ENCODE assay signal across 17 cellular contexts in genomic region chr1:37495875-37496274, GRCh38.
"Had no signal": no experiment of that assay in that cellular context is flagged by ENCODE, and none has a peak within 500 bp of the region (broad histone marks: within the 10 kb centered on the region; RNA-seq: fewer than 3 reads in every experiment).

No MANE protein-coding gene starts in this region.

- H3K27me3 ChIP-seq: dorsolateral prefrontal cortex, thyroid gland had no signal

- H3K27ac ChIP-seq: dorsolateral prefrontal cortex, epithelial cell of prostate, thyroid gland had no signal

- H3K4me3 ChIP-seq: dorsolateral prefrontal cortex, lung, thyroid gland had no signal

- DNase-seq: activated CD8-positive, alpha-beta memory T cell treated with anti-CD3 and anti-CD28 coated beads for 24 hours; activated CD8-positive, alpha-beta memory T cell treated with anti-CD3 and anti-CD28 coated beads, Interleukin-2, amount 50 U/mL, for 48 hours; activated naive CD8-positive, alpha-beta T cell treated with anti-CD3 and anti-CD28 coated beads for 36 hours; amygdala; caudate nucleus; dorsolateral prefrontal cortex; endodermal cell; hypothalamus; posterior cingulate gyrus; stimulated activated naive CD4-positive, alpha-beta T cell; T1000; thyroid gland had no signal

- H3K9me3 ChIP-seq: thyroid gland had no signal

- FAIRE-seq: frontal cortex, keratinocyte had no signal

- ATAC-seq: natural killer cell treated with Interleukin-12 subunit alpha and Interleukin-12 subunit beta and Interleukin-15 and Interleukin-18, amount 100 ng/mL, for 72 hours had no signal
